Comparison of ENCODE assay signal across 10 cellular contexts in the genomic region with DNA sequence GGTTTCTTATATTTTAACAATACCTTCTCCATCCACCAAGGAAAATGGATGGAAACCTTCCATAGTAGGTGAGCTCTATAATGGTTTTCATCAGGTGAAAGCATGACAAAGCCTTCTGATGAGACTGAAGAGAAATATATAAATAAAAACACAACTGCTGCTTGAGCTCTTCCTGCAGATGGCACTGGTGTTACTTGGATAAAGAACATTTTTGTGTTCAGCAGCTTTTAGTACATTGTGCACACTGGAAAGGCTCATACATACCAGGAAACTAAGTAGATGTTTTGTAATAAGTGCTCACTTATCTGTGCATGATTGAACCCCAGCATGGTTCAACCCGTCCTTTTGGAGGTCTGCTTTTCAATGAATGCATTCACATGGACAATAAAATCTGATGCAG.
DNase-seq lines count a peak whose midpoint lies in the region; ATAC-seq and TF ChIP-seq lines count a peak whose summit lies in the region.
"Had no signal": no experiment of that assay in that cellular context is flagged by ENCODE, and none has a peak within 500 bp of the region (broad histone marks: within the 10 kb centered on the region; RNA-seq: fewer than 3 reads in every experiment).

No MANE protein-coding gene starts in this region.

- TF ChIP-seq CTCF in epithelial cell of esophagus (IDR thresholded peaks at IDR 0.05; ENCODE audit: insufficient read depth, low read depth, low read length, missing control alignments): peak; percentile 77
- TF ChIP-seq CTCF in coronary artery (IDR thresholded peaks at IDR 0.05): no peak

- ATAC-seq in GM21526 (IDR thresholded peaks at IDR 0.05; ENCODE audit: low FRiP score, unreplicated experiment): no peak

- H3K4me3 ChIP-seq in epithelial cell of esophagus (ENCODE audit: low read length) (no peak overlapping the region), coronary artery (no peak overlapping the region)

- no peak overlapping the region for H3K27ac ChIP-seq in coronary artery

- peak; percentile 3 for DNase-seq in H4 (ENCODE audit: low spot score)
- DNase-seq in NCI-H774 (lab: John Stamatoyannopoulos, UW): peak; percentile 2
- peak; percentile 66 for DNase-seq in epithelial cell of esophagus (ENCODE audit: low read depth)
- DNase-seq in pons (ENCODE audit: low spot score): peak; percentile 67
- DNase-seq in NCI-H510A treated with DMSO at 0.1 percent for 48 hours (lab: John Stamatoyannopoulos, UW): no peak
- no peak for DNase-seq in stimulated activated naive CD4-positive, alpha-beta T cell treated with Interleukin-2 at 50 U/mL for 16 hours (lab: John Stamatoyannopoulos, UW)
- DNase-seq in coronary artery (ENCODE audit: low spot score): no peak
- DNase-seq: activated gamma-delta T cell, naive B cell had no signal

Comparison
In these comparisons a context has a peak if more than half of its experiments do, and no peak if none do; other contexts are left out.
1. DNase-seq: peak in H4 (single experiment), NCI-H774 (single experiment), epithelial cell of esophagus (single experiment) and pons (single experiment); none in NCI-H510A treated with DMSO at 0.1 percent for 48 hours (single experiment), stimulated activated naive CD4-positive, alpha-beta T cell treated with Interleukin-2 at 50 U/mL for 16 hours (single experiment) and coronary artery (single experiment).